Comparison of ENCODE assay signal across 12 cellular contexts in the genomic region with DNA sequence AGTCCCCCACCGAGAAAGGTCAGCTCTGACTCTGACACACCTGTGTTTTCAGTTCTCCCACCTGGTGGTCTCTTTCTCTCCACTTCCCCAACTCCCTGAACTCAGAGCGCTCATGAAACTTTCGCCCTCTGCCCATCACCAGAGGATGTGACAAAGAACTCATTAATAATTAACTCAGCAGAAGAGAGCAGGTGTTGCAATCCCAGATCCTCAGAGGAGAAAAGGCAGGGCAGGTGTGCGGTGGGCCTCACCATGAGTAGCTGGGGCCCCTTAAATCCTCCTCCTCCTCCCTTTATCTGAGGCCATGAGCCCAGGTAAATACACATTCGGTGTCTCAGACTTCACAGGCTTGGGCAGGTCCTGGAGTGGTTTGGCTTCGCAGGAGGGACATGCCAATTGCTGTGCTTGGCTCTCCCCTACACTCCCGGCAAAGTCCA. TPM values are rescaled to one million over a fixed set of nuclear protein-coding genes. Genes with fewer than 3 reads are reported as not detected.
DNase-seq lines count a peak whose midpoint lies in the region; ATAC-seq, FAIRE-seq and TF ChIP-seq lines count a peak whose summit lies in the region.
"Had no signal": no experiment of that assay in that cellular context is flagged by ENCODE, and none has a peak within 500 bp of the region (broad histone marks: within the 10 kb centered on the region; RNA-seq: fewer than 3 reads in every experiment).

No MANE protein-coding gene starts in this region.

- H3K9me2 ChIP-seq in PC-3 (replicated peaks; ENCODE audit: low read length) = no peaks in the 10 kb centered on the region

- 0% methylated on average over 6 of the region's 7 CpGs for WGBS in HepG2 (ENCODE audit: low lambda C conversion rate)
- 92 to 95% (median 93%) methylated on average over 7 of the region's 7 CpGs for WGBS in ovary, 3 donors

- H2AFZ ChIP-seq in PC-3 (ENCODE audit: low read length) (no peak overlapping the region), HepG2 (ENCODE audit: low read length) (no peak overlapping the region)

- peaks cover 17 to 28% of the 10 kb centered on the region in 2 donors for H3K36me3 Mint-ChIP-seq in CD14-positive monocyte
- H3K36me3 Mint-ChIP-seq: CD8-positive, alpha-beta T cell had no signal

- no peak for TF ChIP-seq POLR2A in HepG2 (IDR thresholded peaks at IDR 0.05; ENCODE audit: insufficient read depth in 1 of 2, low read depth in 2 of 2, low read length in 2 of 2)
- TF ChIP-seq POLR2A in ovary (IDR thresholded peaks at IDR 0.05) = no peak

- H3K27me3 ChIP-seq in PC-3 (ENCODE audit: low read length) (no peaks in the 10 kb centered on the region), HepG2 (ENCODE audit: control insufficient read depth in 1 of 2, insufficient read depth in 2 of 2, low read length in 2 of 2) (peaks cover 2 to 6% of the 10 kb centered on the region in 2 experiments; a peak in 1 of 5 replicates), ovary (no peaks in the 10 kb centered on the region)
- H3K27me3 ChIP-seq: heart left ventricle, SJSA1 had no signal

- H3K4me1 ChIP-seq in PC-3 (ENCODE audit: insufficient read depth, low read length) (peaks cover 82% of the 10 kb centered on the region), HepG2 (ENCODE audit: insufficient read depth, low read length) (peaks cover 38% of the 10 kb centered on the region), ovary (ENCODE audit: insufficient read depth) (peaks cover 7% of the 10 kb centered on the region)

- ATAC-seq in GM19468 (IDR thresholded peaks at IDR 0.05; ENCODE audit: extremely low read depth, unreplicated experiment) = peak; percentile 38
- ATAC-seq in PC-3 = no peak
- peak; percentile 88 for ATAC-seq in HepG2
- ATAC-seq in GM18520 (IDR thresholded peaks at IDR 0.05; ENCODE audit: unreplicated experiment) = no peak
- ATAC-seq: CD8-positive, alpha-beta T cell had no signal

- FAIRE-seq in HepG2 (lab: Jason Lieb, UNC) = peak; percentile 74

- in situ Hi-C loops in HepG2 (cut with HindIII; ENCODE audit: extremely low pct_ligation_motif_present, low pct_unique_long_range_greater_than_20kb) = no loop called here

- TF ChIP-seq CTCF in CD14-positive monocyte (IDR thresholded peaks at IDR 0.05) (no peak), PC-3 (conservative IDR thresholded peaks at IDR 0.05; ENCODE audit: low read depth, low read length) (no peak), HepG2 (CRISPR knock-in tag; IDR thresholded peaks at IDR 0.05) (no peak), ovary (IDR thresholded peaks at IDR 0.05) (no peak)

- H4K20me1 ChIP-seq in PC-3 (ENCODE audit: low read length) (peaks cover 19% of the 10 kb centered on the region), HepG2 (ENCODE audit: insufficient read depth, low read length) (no peaks in the 10 kb centered on the region)

- H3K27me3 Mint-ChIP-seq in CD14-positive monocyte (ENCODE audit: low read depth in 3 of 3) = peaks cover 43 to 65% (median 48%) of the 10 kb centered on the region in 3 donors

- peaks cover 74% of the 10 kb centered on the region for H3K4me1 Mint-ChIP-seq in CD14-positive monocyte

- H3K27ac Mint-ChIP-seq in CD14-positive monocyte = peak overlapping the region in 6 of 7 donors; percentile 39 to 93 (median 84)
- H3K27ac Mint-ChIP-seq: CD8-positive, alpha-beta T cell had no signal

- H3K9ac ChIP-seq in PC-3 (ENCODE audit: low read length) (peak overlapping the region; percentile 56), HepG2 (ENCODE audit: insufficient read depth, low read depth, low read length) (no peak overlapping the region)

- H3K27ac ChIP-seq in PC-3 (ENCODE audit: low read length) = peak overlapping the region; percentile 95
- no peak overlapping the region for H3K27ac ChIP-seq in HepG2 (ENCODE audit: extremely low read length, insufficient read depth, low read length)
- H3K27ac ChIP-seq in ovary = no peak overlapping the region
- H3K27ac ChIP-seq: SJSA1 had no signal

- TF ChIP-seq EP300 in HepG2 (IDR thresholded peaks at IDR 0.05; ENCODE audit: low read depth in 2 of 2, low read length in 2 of 2) = peak in 1 of 2 experiments; percentile 34; a peak in 1 of 4 replicates
- no peak for TF ChIP-seq EP300 in HepG2 (CRISPR knock-in tag; IDR thresholded peaks at IDR 0.05; ENCODE audit: borderline replicate concordance)
- no peak for TF ChIP-seq EP300 in ovary (IDR thresholded peaks at IDR 0.05)

- POLR2A ChIA-PET in PC-3 (lab: Charles Lee; ENCODE audit: unreplicated experiment) (no interaction called here), HepG2 (lab: Yijun Ruan, JAX) (interaction anchor here (1.3 kb wide), 1 partner anchor 720 kb away, joined by 4 read pairs; no protein-coding TSS in a partner anchor)

- H3K36me3 ChIP-seq in PC-3 (ENCODE audit: low read depth, low read length) (peaks cover 19% of the 10 kb centered on the region), HepG2 (replicated peaks in 1 of 2; ENCODE audit: control insufficient read depth in 1 of 2, insufficient read depth in 2 of 2, low read length in 2 of 2) (no peaks in the 10 kb centered on the region), ovary (no peaks in the 10 kb centered on the region)
- H3K36me3 ChIP-seq: heart left ventricle, SJSA1 had no signal

- peaks cover 55% of the 10 kb centered on the region for H3K79me2 ChIP-seq in PC-3 (ENCODE audit: low read length)
- no peaks in the 10 kb centered on the region for H3K79me2 ChIP-seq in HepG2 (ENCODE audit: insufficient read depth, low read length)

- H3K4me3 ChIP-seq in PC-3 (ENCODE audit: low read length) (0 out of 2 replicates have a peak overlapping the region, but pooled peaks have one; percentile 16), HepG2 (replicated peaks in 1 of 3; ENCODE audit: insufficient read depth in 1 of 3, low read depth in 2 of 3, low read length in 3 of 3) (no peak overlapping the region), ovary (no peak overlapping the region)
- H3K4me3 ChIP-seq: heart left ventricle, SJSA1 had no signal

- CTCF ChIA-PET in PC-3 (lab: Charles Lee) (no interaction called here), HepG2 (lab: Yijun Ruan, JAX; ENCODE audit: low intra/inter-chr PET ratio, low total read pairs) (no interaction called here)

- H3F3A ChIP-seq in PC-3 (ENCODE audit: low read length, unreplicated experiment) = peaks cover 22% of the 10 kb centered on the region

- H3K9me3 Mint-ChIP-seq in CD14-positive monocyte = peaks cover 0 to 4% (median 0%) of the 10 kb centered on the region in 7 donors
- H3K9me3 Mint-ChIP-seq: CD8-positive, alpha-beta T cell had no signal

- no peak for TF ChIP-seq RAD21 in HepG2 (CRISPR knock-in tag; IDR thresholded peaks at IDR 0.05)

- DNase-seq in CD14-positive monocyte (ENCODE audit: low spot score) (no peak), PC-3 (no peak), HepG2 (ENCODE audit: low spot score) (peak; percentile 56), ovary (no peak)
- DNase-seq in activated T-cell treated with anti-CD3 and anti-CD28 coated beads, Interleukin-2, amount 50 U/mL, for 1 hour = no peak
- no peak for DNase-seq in effector CD4-positive, alpha-beta T cell
- DNase-seq: CD8-positive, alpha-beta T cell; heart left ventricle; NCI-H1092 treated with DMSO at 0.1 percent for 48 hours had no signal

- peak overlapping the region in 1 of 2 donors; percentile 75 for H3K4me3 Mint-ChIP-seq in CD14-positive monocyte
- H3K4me3 Mint-ChIP-seq: CD8-positive, alpha-beta T cell had no signal

- H3K9me3 ChIP-seq in PC-3 (ENCODE audit: low read length) (no peaks in the 10 kb centered on the region), HepG2 (ENCODE audit: low read length) (no peaks in the 10 kb centered on the region), ovary (no peaks in the 10 kb centered on the region)
- H3K9me3 ChIP-seq: heart left ventricle, SJSA1 had no signal

- H3K4me2 ChIP-seq in PC-3 (ENCODE audit: low read length) = peak overlapping the region; percentile 97
- peak overlapping the region; percentile 38 for H3K4me2 ChIP-seq in HepG2 (ENCODE audit: low read depth, low read length)

- BruUV-seq in PC-3 (replicated peaks; lab: Mats Ljungman, UMichigan) (no TSS peak), HepG2 (replicated peaks; lab: Mats Ljungman, UMichigan) (no TSS peak)

- intact Hi-C loops in CD14-positive monocyte (cut with micrococcal nuclease) = no loop called here
- intact Hi-C loops in PC-3 (cut with micrococcal nuclease) = no loop called here
- intact Hi-C loops in HepG2 (cut with micrococcal nuclease; ENCODE audit: unreplicated experiment) = no loop called here
- intact Hi-C loops in ovary (cut with DNase I) = no loop called here

RNA-seq across cellular contexts. Expression of gene LAMB3, which starts 1.7 kb away (rescaled TPM):
- polyA plus RNA-seq in CD14-positive monocyte (under 1 TPM; 0.30 to 0.67 TPM), HepG2 (2011; rRNA removed) (0.18 TPM in 2 replicates), ovary (1 to 10 TPM in 1 of 2 donors, under 1 TPM in 1; 0.54 to 7.0 TPM)
- total RNA-seq in PC-3 (2014; rRNA removed) (473 and 650 TPM in 2 replicates), HepG2 (2016; rRNA removed; fragmentation: Illumina TruSeq; extraction: Trizol) (0.10 and 0.24 TPM in 2 replicates), ovary (10 to 100 TPM in 1 of 7 donors, 1 to 10 TPM in 4, under 1 TPM in 2; 0.58 to 56.9 (median 4.2) TPM)
- not detected in 2 replicates for total RNA-seq in HepG2 (2016; cell fraction: cytosol; rRNA removed; fragmentation: Illumina TruSeq; extraction: Trizol; ENCODE audit: low read depth)
- 0.13 TPM in 1 of 2 replicates, not detected in the other for total RNA-seq in HepG2 (2016; cell fraction: insoluble cytoplasmic fraction; rRNA removed; fragmentation: Illumina TruSeq; extraction: Trizol)
- not detected in 2 replicates for total RNA-seq in HepG2 (2016; cell fraction: membrane; rRNA removed; fragmentation: Illumina TruSeq; extraction: Trizol)
- total RNA-seq in HepG2 (2016; cell fraction: nucleus; rRNA removed; fragmentation: Illumina TruSeq; extraction: Trizol) = 0.13 TPM in 1 of 2 replicates, not detected in the other
- 0.07 and 0.22 TPM in 2 replicates for polyA plus RNA-seq in HepG2 (2011; cell fraction: cytosol; rRNA removed)
- polyA plus RNA-seq in HepG2 (2011; cell fraction: nucleus; rRNA removed) = 0.13 and 0.55 TPM in 2 replicates
- 0.12 TPM in 1 of 2 replicates, not detected in the other for polyA plus RNA-seq in HepG2 (2012)
- polyA plus RNA-seq in HepG2 (2016; cell fraction: cytosol; fragmentation: Illumina TruSeq; extraction: Trizol; ENCODE audit: low read depth) = not detected in 2 replicates
- 0.33 TPM in 1 of 2 replicates, not detected in the other for polyA plus RNA-seq in HepG2 (2016; cell fraction: insoluble cytoplasmic fraction; fragmentation: Illumina TruSeq; extraction: Trizol; ENCODE audit: low read depth)
- not detected in 2 replicates for polyA plus RNA-seq in HepG2 (2016; cell fraction: membrane; fragmentation: Illumina TruSeq; extraction: Trizol; ENCODE audit: low read depth)
- polyA plus RNA-seq in HepG2 (2016; cell fraction: nucleus; fragmentation: Illumina TruSeq; extraction: Trizol; ENCODE audit: insufficient read depth, low read depth) = 0.25 and 0.37 TPM in 2 replicates
- 0.10 and 113 TPM in 2 replicates for polyA minus RNA-seq in HepG2 (2011; rRNA and poly(A)+ RNA removed; ENCODE audit: low replicate concordance)
- 0.69 and 1.1 TPM in 2 replicates for polyA minus RNA-seq in HepG2 (2011; cell fraction: cytosol; rRNA and poly(A)+ RNA removed)
- 0.37 and 0.39 TPM in 2 replicates for polyA minus RNA-seq in HepG2 (2011; cell fraction: nucleus; rRNA and poly(A)+ RNA removed)
- total RNA-seq: CD8-positive, alpha-beta T cell had no signal

RNA-seq across cellular contexts. Expression of gene G0S2, which starts 21.3 kb away (rescaled TPM):
- 100 to 1,000 TPM; 176 to 373 TPM for polyA plus RNA-seq in CD14-positive monocyte
- total RNA-seq in PC-3 (2014; rRNA removed) = 620 and 723 TPM in 2 replicates
- total RNA-seq in HepG2 (2016; rRNA removed; fragmentation: Illumina TruSeq; extraction: Trizol) = not detected in 2 replicates
- total RNA-seq in HepG2 (2016; cell fraction: cytosol; rRNA removed; fragmentation: Illumina TruSeq; extraction: Trizol; ENCODE audit: low read depth) = not detected in 2 replicates
- total RNA-seq in HepG2 (2016; cell fraction: insoluble cytoplasmic fraction; rRNA removed; fragmentation: Illumina TruSeq; extraction: Trizol) = not detected in 2 replicates
- total RNA-seq in HepG2 (2016; cell fraction: membrane; rRNA removed; fragmentation: Illumina TruSeq; extraction: Trizol) = not detected in 2 replicates
- total RNA-seq in HepG2 (2016; cell fraction: nucleus; rRNA removed; fragmentation: Illumina TruSeq; extraction: Trizol) = not detected in 2 replicates
- not detected in 2 replicates for polyA plus RNA-seq in HepG2 (2011; rRNA removed)
- 0.08 and 0.28 TPM in 2 replicates for polyA plus RNA-seq in HepG2 (2011; cell fraction: cytosol; rRNA removed)
- polyA plus RNA-seq in HepG2 (2011; cell fraction: nucleus; rRNA removed) = not detected in 2 replicates
- polyA plus RNA-seq in HepG2 (2012) = 0.23 TPM in 1 of 2 replicates, not detected in the other
- polyA plus RNA-seq in HepG2 (2016; cell fraction: cytosol; fragmentation: Illumina TruSeq; extraction: Trizol; ENCODE audit: low read depth) = not detected in 2 replicates
- not detected in 2 replicates for polyA plus RNA-seq in HepG2 (2016; cell fraction: insoluble cytoplasmic fraction; fragmentation: Illumina TruSeq; extraction: Trizol; ENCODE audit: low read depth)
- not detected in 2 replicates for polyA plus RNA-seq in HepG2 (2016; cell fraction: membrane; fragmentation: Illumina TruSeq; extraction: Trizol; ENCODE audit: low read depth)
- not detected in 2 replicates for polyA plus RNA-seq in HepG2 (2016; cell fraction: nucleus; fragmentation: Illumina TruSeq; extraction: Trizol; ENCODE audit: insufficient read depth, low read depth)
- polyA minus RNA-seq in HepG2 (2011; rRNA and poly(A)+ RNA removed; ENCODE audit: low replicate concordance) = not detected in 2 replicates
- not detected in 2 replicates for polyA minus RNA-seq in HepG2 (2011; cell fraction: cytosol; rRNA and poly(A)+ RNA removed)
- polyA minus RNA-seq in HepG2 (2011; cell fraction: nucleus; rRNA and poly(A)+ RNA removed) = not detected in 2 replicates
- 100 to 1,000 TPM in 3 of 7 donors, 10 to 100 TPM in 4; 61.4 to 392 (median 79.2) TPM for total RNA-seq in ovary
- 10 to 100 TPM; 41.5 to 75.4 TPM for polyA plus RNA-seq in ovary
- total RNA-seq: SJSA1 had no signal

RNA-seq across cellular contexts. Expression of gene HSD11B1, which starts 50.7 kb away (rescaled TPM):
- polyA plus RNA-seq in CD14-positive monocyte (not detected), HepG2 (2011; rRNA removed) (not detected in 2 replicates), ovary (100 to 1,000 TPM in 1 of 2 donors, 10 to 100 TPM in 1; 32.0 to 265 TPM)
- total RNA-seq in PC-3 (2014; rRNA removed) (not detected in 2 replicates), HepG2 (2016; rRNA removed; fragmentation: Illumina TruSeq; extraction: Trizol) (not detected in 2 replicates), ovary (100 to 1,000 TPM in 1 of 7 donors, 10 to 100 TPM in 5, 1 to 10 TPM in 1; 7.4 to 106 (median 57.7) TPM)
- total RNA-seq in HepG2 (2016; cell fraction: cytosol; rRNA removed; fragmentation: Illumina TruSeq; extraction: Trizol; ENCODE audit: low read depth) = not detected in 2 replicates
- total RNA-seq in HepG2 (2016; cell fraction: insoluble cytoplasmic fraction; rRNA removed; fragmentation: Illumina TruSeq; extraction: Trizol) = not detected in 2 replicates
- not detected in 2 replicates for total RNA-seq in HepG2 (2016; cell fraction: membrane; rRNA removed; fragmentation: Illumina TruSeq; extraction: Trizol)
- total RNA-seq in HepG2 (2016; cell fraction: nucleus; rRNA removed; fragmentation: Illumina TruSeq; extraction: Trizol) = not detected in 2 replicates
- not detected in 2 replicates for polyA plus RNA-seq in HepG2 (2011; cell fraction: cytosol; rRNA removed)
- polyA plus RNA-seq in HepG2 (2011; cell fraction: nucleus; rRNA removed) = not detected in 2 replicates
- not detected in 2 replicates for polyA plus RNA-seq in HepG2 (2012)
- not detected in 2 replicates for polyA plus RNA-seq in HepG2 (2016; cell fraction: cytosol; fragmentation: Illumina TruSeq; extraction: Trizol; ENCODE audit: low read depth)
- polyA plus RNA-seq in HepG2 (2016; cell fraction: insoluble cytoplasmic fraction; fragmentation: Illumina TruSeq; extraction: Trizol; ENCODE audit: low read depth) = not detected in 2 replicates
- not detected in 2 replicates for polyA plus RNA-seq in HepG2 (2016; cell fraction: membrane; fragmentation: Illumina TruSeq; extraction: Trizol; ENCODE audit: low read depth)
- polyA plus RNA-seq in HepG2 (2016; cell fraction: nucleus; fragmentation: Illumina TruSeq; extraction: Trizol; ENCODE audit: insufficient read depth, low read depth) = not detected in 2 replicates
- not detected in 2 replicates for polyA minus RNA-seq in HepG2 (2011; rRNA and poly(A)+ RNA removed; ENCODE audit: low replicate concordance)
- not detected in 2 replicates for polyA minus RNA-seq in HepG2 (2011; cell fraction: cytosol; rRNA and poly(A)+ RNA removed)
- polyA minus RNA-seq in HepG2 (2011; cell fraction: nucleus; rRNA and poly(A)+ RNA removed) = not detected in 2 replicates
- total RNA-seq: CD8-positive, alpha-beta T cell had no signal

Comparison
In these comparisons a context has a peak if more than half of its experiments do, and no peak if none do; other contexts are left out.
1. ATAC-seq: peak in GM19468 (single experiment) and HepG2 (single experiment); none in PC-3 (single experiment) and GM18520 (single experiment).
2. RNA of gene G0S2, which starts 21.3 kb away (total RNA-seq): 620 to 723 TPM in PC-3 and 61.4 to 392 TPM in ovary; not detected in HepG2; every median in the first group is over 10 times any median in the second.